32 cellular contexts compared by ENCODE assay signal in genomic region chr20:24531202-24531601, GRCh38.
"Had no signal": no experiment of that assay in that cellular context is flagged by ENCODE, and none has a peak within 500 bp of the region (broad histone marks: within the 10 kb centered on the region; RNA-seq: fewer than 3 reads in every experiment).

No MANE protein-coding gene starts in this region.

- DNase-seq: Karpas-422, Kasumi-1, KG1, MG63, MM.1S, MV-4-11, NCI-H1048, NCI-H1092, NCI-H1092 treated with DMSO at 0.1 percent for 48 hours, NCI-H1105, NCI-H1105 treated with DMSO at 0.1 percent for 48 hours, NCI-H1417, NCI-H1417 treated with DMSO at 0.1 percent for 48 hours, NCI-H1436, NCI-H1436 treated with DMSO at 0.1 percent for 48 hours, NCI-H146, NCI-H1694, NCI-H1694 treated with DMSO at 0.1 percent for 48 hours, NCI-H187, NCI-H187 treated with DMSO at 0.1 percent for 48 hours, NCI-H1930, NCI-H2029, NCI-H2029 treated with DMSO at 0.1 percent for 48 hours, NCI-H2081, NCI-H2081 treated with DMSO at 0.1 percent for 48 hours, NCI-H2107, NCI-H2227 treated with DMSO at 0.1 percent for 48 hours, NCI-H226, NCI-H345, NCI-H446, NCI-H446 treated with DMSO at 0.1 percent for 48 hours had no signal

- H3K36me3 ChIP-seq: MG63 had no signal

- H3K27me3 ChIP-seq: MG63 had no signal

- H3K4me3 ChIP-seq: MG63 had no signal

- H3K27ac ChIP-seq: KMS-11 had no signal

- H3K9me3 ChIP-seq: MG63 had no signal
